In the genomic region with DNA sequence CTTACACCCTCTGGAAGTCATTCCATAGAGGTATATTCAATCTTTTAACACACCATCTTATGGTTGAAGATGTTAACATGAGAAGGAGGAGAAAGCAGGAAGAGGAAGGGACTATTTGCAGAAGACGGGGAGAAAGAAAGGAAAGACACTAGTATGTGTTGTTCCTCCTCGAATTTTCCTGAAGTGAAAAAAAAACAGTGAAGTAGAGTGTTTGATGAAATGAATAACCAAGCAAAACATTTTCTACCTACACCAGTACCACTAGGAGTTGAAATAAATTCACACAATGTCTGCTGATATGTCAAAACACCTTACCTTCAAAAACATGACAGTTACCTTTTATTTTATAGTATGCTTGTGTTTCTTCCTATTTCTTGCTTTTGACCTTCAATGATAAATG, we compare ENCODE assay signal across 2 cellular contexts.
TF ChIP-seq lines count a peak whose summit lies in the region.

No MANE protein-coding gene starts in this region.

TF ChIP-seq in SK-N-SH, 30 proteins besides CTCF, POLR2A, EP300 and RAD21 (continued from another document):
- TF ChIP-seq, protein P1, sequence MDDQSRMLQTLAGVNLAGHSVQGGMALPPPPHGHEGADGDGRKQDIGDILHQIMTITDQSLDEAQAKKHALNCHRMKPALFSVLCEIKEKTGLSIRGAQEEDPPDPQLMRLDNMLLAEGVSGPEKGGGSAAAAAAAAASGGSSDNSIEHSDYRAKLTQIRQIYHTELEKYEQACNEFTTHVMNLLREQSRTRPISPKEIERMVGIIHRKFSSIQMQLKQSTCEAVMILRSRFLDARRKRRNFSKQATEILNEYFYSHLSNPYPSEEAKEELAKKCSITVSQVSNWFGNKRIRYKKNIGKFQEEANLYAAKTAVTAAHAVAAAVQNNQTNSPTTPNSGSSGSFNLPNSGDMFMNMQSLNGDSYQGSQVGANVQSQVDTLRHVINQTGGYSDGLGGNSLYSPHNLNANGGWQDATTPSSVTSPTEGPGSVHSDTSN (IDR thresholded peaks at IDR 0.05), result no peak
- TF ChIP-seq TAF1 (IDR thresholded peaks at IDR 0.05; ENCODE audit: borderline replicate concordance, low read depth, low read length) (no peak), MEF2A (IDR thresholded peaks at IDR 0.05; ENCODE audit: borderline replicate concordance, low read depth) (no peak)
- TF ChIP-seq, protein P2, sequence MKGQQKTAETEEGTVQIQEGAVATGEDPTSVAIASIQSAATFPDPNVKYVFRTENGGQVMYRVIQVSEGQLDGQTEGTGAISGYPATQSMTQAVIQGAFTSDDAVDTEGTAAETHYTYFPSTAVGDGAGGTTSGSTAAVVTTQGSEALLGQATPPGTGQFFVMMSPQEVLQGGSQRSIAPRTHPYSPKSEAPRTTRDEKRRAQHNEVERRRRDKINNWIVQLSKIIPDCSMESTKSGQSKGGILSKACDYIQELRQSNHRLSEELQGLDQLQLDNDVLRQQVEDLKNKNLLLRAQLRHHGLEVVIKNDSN (IDR thresholded peaks at IDR 0.05; ENCODE audit: borderline replicate concordance, low read depth), result no peak

TF ChIP-seq in SK-N-SH treated with all-trans-retinoic acid at 6 μM for 48 hours, 23 proteins besides CTCF, POLR2A, EP300 and RAD21:
- TF ChIP-seq, protein P3, sequence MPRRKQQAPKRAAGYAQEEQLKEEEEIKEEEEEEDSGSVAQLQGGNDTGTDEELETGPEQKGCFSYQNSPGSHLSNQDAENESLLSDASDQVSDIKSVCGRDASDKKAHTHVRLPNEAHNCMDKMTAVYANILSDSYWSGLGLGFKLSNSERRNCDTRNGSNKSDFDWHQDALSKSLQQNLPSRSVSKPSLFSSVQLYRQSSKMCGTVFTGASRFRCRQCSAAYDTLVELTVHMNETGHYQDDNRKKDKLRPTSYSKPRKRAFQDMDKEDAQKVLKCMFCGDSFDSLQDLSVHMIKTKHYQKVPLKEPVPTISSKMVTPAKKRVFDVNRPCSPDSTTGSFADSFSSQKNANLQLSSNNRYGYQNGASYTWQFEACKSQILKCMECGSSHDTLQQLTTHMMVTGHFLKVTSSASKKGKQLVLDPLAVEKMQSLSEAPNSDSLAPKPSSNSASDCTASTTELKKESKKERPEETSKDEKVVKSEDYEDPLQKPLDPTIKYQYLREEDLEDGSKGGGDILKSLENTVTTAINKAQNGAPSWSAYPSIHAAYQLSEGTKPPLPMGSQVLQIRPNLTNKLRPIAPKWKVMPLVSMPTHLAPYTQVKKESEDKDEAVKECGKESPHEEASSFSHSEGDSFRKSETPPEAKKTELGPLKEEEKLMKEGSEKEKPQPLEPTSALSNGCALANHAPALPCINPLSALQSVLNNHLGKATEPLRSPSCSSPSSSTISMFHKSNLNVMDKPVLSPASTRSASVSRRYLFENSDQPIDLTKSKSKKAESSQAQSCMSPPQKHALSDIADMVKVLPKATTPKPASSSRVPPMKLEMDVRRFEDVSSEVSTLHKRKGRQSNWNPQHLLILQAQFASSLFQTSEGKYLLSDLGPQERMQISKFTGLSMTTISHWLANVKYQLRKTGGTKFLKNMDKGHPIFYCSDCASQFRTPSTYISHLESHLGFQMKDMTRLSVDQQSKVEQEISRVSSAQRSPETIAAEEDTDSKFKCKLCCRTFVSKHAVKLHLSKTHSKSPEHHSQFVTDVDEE (CRISPR knock-in tag; IDR thresholded peaks at IDR 0.05), result no peak
- no peak for TF ChIP-seq TOX (CRISPR knock-in tag; IDR thresholded peaks at IDR 0.05; ENCODE audit: borderline replicate concordance)
- TF ChIP-seq ZNF565 (CRISPR knock-in tag; conservative IDR thresholded peaks at IDR 0.05; ENCODE audit: low read depth), result no peak
- no peak for TF ChIP-seq ZNF70 (CRISPR knock-in tag; IDR thresholded peaks at IDR 0.05)
- no peak for TF ChIP-seq OSR1 (CRISPR knock-in tag; IDR thresholded peaks at IDR 0.05)
- no peak for TF ChIP-seq RARB (CRISPR knock-in tag; IDR thresholded peaks at IDR 0.05)
- TF ChIP-seq CSDC2 (CRISPR knock-in tag; IDR thresholded peaks at IDR 0.05), result no peak
- TF ChIP-seq TCF4 (CRISPR knock-in tag; IDR thresholded peaks at IDR 0.05; ENCODE audit: borderline replicate concordance), result no peak
- no peak for TF ChIP-seq ESRRG (CRISPR knock-in tag; IDR thresholded peaks at IDR 0.05)
- no peak for TF ChIP-seq ZFP3 (CRISPR knock-in tag; IDR thresholded peaks at IDR 0.05)
- no peak for TF ChIP-seq ARNTL (CRISPR knock-in tag; IDR thresholded peaks at IDR 0.05; ENCODE audit: borderline replicate concordance, low read depth)
